Comparison of ENCODE assay signal across 14 cellular contexts in genomic region chrX:10104958-10105658, GRCh38. TPM values are rescaled to one million over a fixed set of nuclear protein-coding genes. Genes with fewer than 3 reads are reported as not detected.
A peak's percentile ranks its signal among the peaks of the same experiment; 100 is the strongest.
DNase-seq lines count a peak whose midpoint lies in the region; ATAC-seq and FAIRE-seq lines count a peak whose summit lies in the region.
"Had no signal": no experiment of that assay in that cellular context is flagged by ENCODE, and none has a peak within 500 bp of the region (broad histone marks: within the 10 kb centered on the region; RNA-seq: fewer than 3 reads in every experiment).

No MANE protein-coding gene starts in this region.

- peaks cover 13 to 68% (median 23%) of the 10 kb centered on the region in 4 donors for H3K4me1 Mint-ChIP-seq in CD4-positive, CD25-positive, alpha-beta regulatory T cell
- H3K4me1 Mint-ChIP-seq in activated naive CD8-positive, alpha-beta T cell treated with anti-CD3 and anti-CD28 coated beads for 36 hours = peaks cover 44% of the 10 kb centered on the region

- no peak overlapping the region for H3K27ac ChIP-seq in CD4-positive, CD25-positive, alpha-beta regulatory T cell (ENCODE audit: insufficient read depth, low read length, poor library complexity, severe bottlenecking)
- H3K27ac ChIP-seq in rectal smooth muscle tissue (ENCODE audit: low read depth, low read length) = peak overlapping the region; percentile 73
- H3K27ac ChIP-seq: body of pancreas, epithelial cell of prostate had no signal

- no peak overlapping the region for H3K9ac ChIP-seq in rectal smooth muscle tissue (ENCODE audit: low read length)

- no peaks in the 10 kb centered on the region for H3K27me3 Mint-ChIP-seq in CD4-positive, CD25-positive, alpha-beta regulatory T cell
- no peaks in the 10 kb centered on the region for H3K27me3 Mint-ChIP-seq in activated naive CD8-positive, alpha-beta T cell treated with anti-CD3 and anti-CD28 coated beads for 36 hours
- H3K27me3 Mint-ChIP-seq: natural killer cell treated with Interleukin-12 subunit alpha and Interleukin-12 subunit beta and Interleukin-15 and Interleukin-18, amount 100 ng/mL, for 72 hours had no signal

- DNase-seq in CD4-positive, CD25-positive, alpha-beta regulatory T cell = no peak
- DNase-seq in activated naive CD8-positive, alpha-beta T cell treated with anti-CD3 and anti-CD28 coated beads for 36 hours = no peak
- DNase-seq in cardiac septum (ENCODE audit: low spot score) = peak; percentile 46
- DNase-seq in cerebellar nuclear complex (lab: John Stamatoyannopoulos, UW) = no peak
- DNase-seq in effector CD4-positive, alpha-beta T cell = no peak
- DNase-seq in urothelium cell line (ENCODE audit: low spot score) = no peak
- DNase-seq: activated T-cell treated with anti-CD3 and anti-CD28 coated beads, Interleukin-2, amount 50 U/mL, for 1 hour; NCI-H446; small intestine had no signal

- no peak for ATAC-seq in CD4-positive, CD25-positive, alpha-beta regulatory T cell (ENCODE audit: low read depth in 2 of 2)
- ATAC-seq in GM21360 (IDR thresholded peaks at IDR 0.05; ENCODE audit: unreplicated experiment) = no peak
- ATAC-seq: body of pancreas; natural killer cell treated with Interleukin-12 subunit alpha and Interleukin-12 subunit beta and Interleukin-15 and Interleukin-18, amount 100 ng/mL, for 72 hours had no signal

- no peaks in the 10 kb centered on the region for H3K9me3 Mint-ChIP-seq in CD4-positive, CD25-positive, alpha-beta regulatory T cell
- H3K9me3 Mint-ChIP-seq in activated naive CD8-positive, alpha-beta T cell treated with anti-CD3 and anti-CD28 coated beads for 36 hours = peaks cover 1% of the 10 kb centered on the region
- H3K9me3 Mint-ChIP-seq: natural killer cell treated with Interleukin-12 subunit alpha and Interleukin-12 subunit beta and Interleukin-15 and Interleukin-18, amount 100 ng/mL, for 72 hours had no signal

- intact Hi-C loops in cardiac septum (cut with DNase I) = no loop called here

- no peak overlapping the region for H3K4me3 ChIP-seq in CD4-positive, CD25-positive, alpha-beta regulatory T cell (ENCODE audit: low read depth, low read length)
- H3K4me3 ChIP-seq in rectal smooth muscle tissue (ENCODE audit: low read length) = no peak overlapping the region
- H3K4me3 ChIP-seq: body of pancreas had no signal

- no peak overlapping the region for H3K4me3 Mint-ChIP-seq in CD4-positive, CD25-positive, alpha-beta regulatory T cell
- no peak overlapping the region for H3K4me3 Mint-ChIP-seq in activated naive CD8-positive, alpha-beta T cell treated with anti-CD3 and anti-CD28 coated beads for 36 hours
- H3K4me3 Mint-ChIP-seq: natural killer cell treated with Interleukin-12 subunit alpha and Interleukin-12 subunit beta and Interleukin-15 and Interleukin-18, amount 100 ng/mL, for 72 hours had no signal

- H3K9me3 ChIP-seq in CD4-positive, CD25-positive, alpha-beta regulatory T cell (ENCODE audit: control insufficient read depth in 2 of 2, low read length in 2 of 2) = no peaks in the 10 kb centered on the region
- H3K9me3 ChIP-seq: body of pancreas had no signal

- no peak for FAIRE-seq in urothelium cell line (lab: Jason Lieb, UNC)
- FAIRE-seq: small intestine had no signal

- peaks cover 30% of the 10 kb centered on the region for H3K4me1 ChIP-seq in CD4-positive, CD25-positive, alpha-beta regulatory T cell (ENCODE audit: control insufficient read depth, insufficient read depth, low read length, poor library complexity, severe bottlenecking)
- H3K4me1 ChIP-seq in rectal smooth muscle tissue (ENCODE audit: control insufficient read depth, insufficient read depth, low read length) = no peaks in the 10 kb centered on the region

- H3K36me3 ChIP-seq in CD4-positive, CD25-positive, alpha-beta regulatory T cell (ENCODE audit: control insufficient read depth, insufficient read depth, low read length) = peaks cover 7% of the 10 kb centered on the region
- H3K36me3 ChIP-seq in rectal smooth muscle tissue (ENCODE audit: control insufficient read depth, insufficient read depth, low read length) = no peaks in the 10 kb centered on the region

- peaks cover 14% of the 10 kb centered on the region for H3K36me3 Mint-ChIP-seq in CD4-positive, CD25-positive, alpha-beta regulatory T cell
- peaks cover 27% of the 10 kb centered on the region for H3K36me3 Mint-ChIP-seq in activated naive CD8-positive, alpha-beta T cell treated with anti-CD3 and anti-CD28 coated beads for 36 hours
- H3K36me3 Mint-ChIP-seq: natural killer cell treated with Interleukin-12 subunit alpha and Interleukin-12 subunit beta and Interleukin-15 and Interleukin-18, amount 100 ng/mL, for 72 hours had no signal

- no peaks in the 10 kb centered on the region for H3K27me3 ChIP-seq in CD4-positive, CD25-positive, alpha-beta regulatory T cell (ENCODE audit: control insufficient read depth, insufficient read depth, low read length)
- H3K27me3 ChIP-seq in rectal smooth muscle tissue (ENCODE audit: control insufficient read depth, insufficient read depth, low read length) = no peaks in the 10 kb centered on the region
- H3K27me3 ChIP-seq: body of pancreas had no signal

- H3K27ac Mint-ChIP-seq in CD4-positive, CD25-positive, alpha-beta regulatory T cell = peak overlapping the region; percentile 1 to 74 (median 6)
- peak overlapping the region; percentile 54 for H3K27ac Mint-ChIP-seq in activated naive CD8-positive, alpha-beta T cell treated with anti-CD3 and anti-CD28 coated beads for 36 hours

RNA-seq across cellular contexts. Expression of gene CLCN4, which starts 51.7 kb away (rescaled TPM):
- total RNA-seq in CD4-positive, CD25-positive, alpha-beta regulatory T cell = 0.37 TPM
- not detected for polyA plus RNA-seq in CD4-positive, CD25-positive, alpha-beta regulatory T cell
- under 1 TPM; 0.04 to 0.38 TPM for total RNA-seq in activated naive CD8-positive, alpha-beta T cell treated with anti-CD3 and anti-CD28 coated beads for 36 hours
- total RNA-seq in cardiac septum = 23.4 TPM
- total RNA-seq: natural killer cell treated with Interleukin-12 subunit alpha and Interleukin-12 subunit beta and Interleukin-15 and Interleukin-18, amount 100 ng/mL, for 72 hours had no signal

Comparison
In these comparisons a context has a peak if more than half of its experiments do, and no peak if none do; other contexts are left out.
1. RNA of gene CLCN4, which starts 51.7 kb away (total RNA-seq): 23.4 TPM in cardiac septum (single experiment); 0.04 to 0.38 TPM in activated naive CD8-positive, alpha-beta T cell treated with anti-CD3 and anti-CD28 coated beads for 36 hours and 0.37 TPM in CD4-positive, CD25-positive, alpha-beta regulatory T cell (single experiment); every median in the first group is over 10 times any median in the second.